In the genomic region with DNA sequence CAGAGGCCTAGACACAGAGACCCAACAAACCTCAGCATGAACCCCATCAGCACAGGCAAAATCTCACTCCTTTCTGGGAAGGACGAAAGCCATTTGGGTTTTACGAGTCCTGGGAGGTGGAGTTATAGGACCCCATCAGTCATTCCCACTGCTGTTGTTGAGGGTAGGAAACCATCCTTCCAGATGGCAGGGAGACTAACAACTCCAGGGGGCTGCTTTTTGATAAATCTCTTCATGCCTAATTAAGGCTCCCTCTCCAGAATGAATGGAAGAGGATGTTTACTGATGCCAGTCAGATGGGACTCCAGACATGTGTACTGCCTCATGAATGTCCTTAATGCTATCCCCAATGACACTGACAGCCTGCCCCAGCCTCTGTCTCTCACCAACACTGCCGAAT, we compare ENCODE assay signal across 19 cellular contexts.
"Had no signal": no experiment of that assay in that cellular context is flagged by ENCODE, and none has a peak within 500 bp of the region (broad histone marks: within the 10 kb centered on the region; RNA-seq: fewer than 3 reads in every experiment).

No MANE protein-coding gene starts in this region.

- ATAC-seq: naive thymus-derived CD4-positive, alpha-beta T cell; sciatic nerve; stimulated activated naive CD8-positive, alpha-beta T cell treated with anti-CD3 and anti-CD28 coated beads, Interleukin-15, amount 100 ng/mL, for 72 hours had no signal

- H3K27ac Mint-ChIP-seq: activated naive CD4-positive, alpha-beta T cell treated with anti-CD3 and anti-CD28 coated beads, Interleukin-2, amount 50 U/mL, for 24 hours; immature natural killer cell; naive thymus-derived CD4-positive, alpha-beta T cell had no signal

- H3K4me1 Mint-ChIP-seq: activated naive CD4-positive, alpha-beta T cell treated with anti-CD3 and anti-CD28 coated beads, Interleukin-2, amount 50 U/mL, for 24 hours; immature natural killer cell; naive thymus-derived CD4-positive, alpha-beta T cell; stimulated activated naive CD8-positive, alpha-beta T cell treated with anti-CD3 and anti-CD28 coated beads, Interleukin-15, amount 100 ng/mL, for 72 hours had no signal

- H3K9me3 Mint-ChIP-seq: activated naive CD4-positive, alpha-beta T cell treated with anti-CD3 and anti-CD28 coated beads, Interleukin-2, amount 50 U/mL, for 24 hours; immature natural killer cell; stimulated activated naive CD8-positive, alpha-beta T cell treated with anti-CD3 and anti-CD28 coated beads, Interleukin-15, amount 100 ng/mL, for 72 hours had no signal

- DNase-seq: activated CD4-positive, alpha-beta T cell treated with anti-CD3 and anti-CD28 coated beads, Interleukin-2, amount 50 U/mL, for 4 hours; activated gamma-delta T cell; cerebellar nuclear complex; effector CD8-positive, alpha-beta T cell; esophagus squamous epithelium; immature natural killer cell; mesenchymal stem cell; naive thymus-derived CD4-positive, alpha-beta T cell; stimulated activated CD4-positive, alpha-beta T cell treated with anti-CD3 and anti-CD28 coated beads, Interleukin-4, amount 100 ng/mL, for 1 hour; stimulated activated naive CD8-positive, alpha-beta T cell treated with anti-CD3 and anti-CD28 coated beads, Interleukin-15, amount 100 ng/mL, for 72 hours; trophoblast cell had no signal

- H2AFZ ChIP-seq: parathyroid adenoma had no signal

- H3K27me3 ChIP-seq: vagina had no signal

- H3K9me3 ChIP-seq: ascending aorta, esophagus squamous epithelium, neutrophil, suprapubic skin, vagina had no signal

- H3K27ac ChIP-seq: ascending aorta, esophagus squamous epithelium, neutrophil, parathyroid adenoma, suprapubic skin, vagina had no signal

- H3K4me3 Mint-ChIP-seq: activated naive CD4-positive, alpha-beta T cell treated with anti-CD3 and anti-CD28 coated beads, Interleukin-2, amount 50 U/mL, for 24 hours; immature natural killer cell; naive thymus-derived CD4-positive, alpha-beta T cell; stimulated activated naive CD8-positive, alpha-beta T cell treated with anti-CD3 and anti-CD28 coated beads, Interleukin-15, amount 100 ng/mL, for 72 hours had no signal

- H3K79me2 ChIP-seq: parathyroid adenoma had no signal

- H3K4me2 ChIP-seq: smooth muscle cell had no signal

- H3K9ac ChIP-seq: parathyroid adenoma had no signal

- H3K36me3 Mint-ChIP-seq: activated naive CD4-positive, alpha-beta T cell treated with anti-CD3 and anti-CD28 coated beads, Interleukin-2, amount 50 U/mL, for 24 hours; naive thymus-derived CD4-positive, alpha-beta T cell had no signal

- H3K36me3 ChIP-seq: ascending aorta, esophagus squamous epithelium, neutrophil, suprapubic skin, vagina had no signal

- H3K4me1 ChIP-seq: ascending aorta, esophagus squamous epithelium, parathyroid adenoma, suprapubic skin, vagina had no signal

- H3K4me3 ChIP-seq: ascending aorta, esophagus squamous epithelium, smooth muscle cell, suprapubic skin, vagina had no signal
